In the genomic region with DNA sequence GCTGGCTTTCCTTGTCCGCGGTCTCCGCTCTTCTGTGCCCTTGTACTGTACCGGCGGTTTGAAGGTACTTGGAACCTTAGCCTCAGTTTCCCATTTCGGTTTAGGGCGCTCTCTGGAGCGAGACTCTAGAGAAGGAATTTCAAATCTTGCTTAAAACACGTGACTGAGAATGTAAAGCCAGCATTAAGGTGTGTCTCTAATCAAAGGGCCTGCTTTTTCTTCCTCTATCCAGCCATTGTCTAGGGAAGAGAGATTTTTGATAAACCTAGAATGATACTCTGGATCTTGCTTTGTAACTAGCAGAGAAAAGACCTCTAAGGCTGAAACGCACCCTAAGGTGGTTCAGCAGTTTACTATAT, we compare ENCODE assay signal across 8 cellular contexts. TPM values are rescaled to one million over a fixed set of nuclear protein-coding genes. Genes with fewer than 3 reads are reported as not detected.
A peak's percentile ranks its signal among the peaks of the same experiment; 100 is the strongest.
DNase-seq lines count a peak whose midpoint lies in the region; ATAC-seq and TF ChIP-seq lines count a peak whose summit lies in the region.

No MANE protein-coding gene starts in this region.

- peak overlapping the region; percentile 68 for H3K14ac ChIP-seq in trophoblast cell (ENCODE audit: low read length)

- H3K9me3 ChIP-seq in RWPE2 (ENCODE audit: severe bottlenecking), result no peaks in the 10 kb centered on the region
- H3K9me3 ChIP-seq in trophoblast cell (ENCODE audit: insufficient read depth, low read depth, low read length), result no peaks in the 10 kb centered on the region

- TF ChIP-seq CTCF in GM06990 (IDR thresholded peaks at IDR 0.05; ENCODE audit: insufficient read depth, low read length, poor library complexity, severe bottlenecking), result no peak
- no peak for TF ChIP-seq CTCF in RWPE2 (IDR thresholded peaks at IDR 0.05; ENCODE audit: poor library complexity, severe bottlenecking)
- TF ChIP-seq CTCF in fibroblast of mammary gland (conservative IDR thresholded peaks at IDR 0.05; ENCODE audit: control insufficient read depth, insufficient read depth, low read depth, low read length), result no peak

- H4K8ac ChIP-seq in trophoblast cell (ENCODE audit: low read depth, low read length), result peak overlapping the region; percentile 96

- H3K79me1 ChIP-seq in trophoblast cell (ENCODE audit: low read length), result peaks cover 11% of the 10 kb centered on the region

- H3K4me1 ChIP-seq in RWPE2 (ENCODE audit: insufficient read depth, poor library complexity, severe bottlenecking), result peaks cover 12% of the 10 kb centered on the region
- peaks cover 0 to 7% of the 10 kb centered on the region in 2 experiments for H3K4me1 ChIP-seq in trophoblast cell (ENCODE audit: control insufficient read depth in 1 of 2, insufficient read depth in 2 of 2, low read length in 2 of 2)

- H3K18ac ChIP-seq in trophoblast cell (ENCODE audit: low read length), result peak overlapping the region; percentile 94

- peak overlapping the region; percentile 94 for H4K91ac ChIP-seq in trophoblast cell (ENCODE audit: low read depth, low read length)

- H2BK12ac ChIP-seq in trophoblast cell (ENCODE audit: low read length), result no peak overlapping the region

- peak overlapping the region; percentile 48 for H2AFZ ChIP-seq in trophoblast cell (ENCODE audit: insufficient read depth, low read length, poor library complexity)

- DNase-seq in GM06990 (ENCODE audit: extremely low read depth, insufficient read length) (no peak), RWPE2 (ENCODE audit: low spot score) (no peak), fibroblast of mammary gland (ENCODE audit: low read depth) (no peak), trophoblast cell (peak in 1 of 2 donors; percentile 27), activated gamma-delta T cell treated with Interleukin-2 at 50 U/mL for 16 hours (no peak), SKM-1 (lab: John Stamatoyannopoulos, UW; ENCODE audit: unreplicated experiment) (no peak)

- ATAC-seq in RWPE2 (ENCODE audit: low read depth), result 0 out of 3 replicates have a peak, but pooled peaks have one; percentile 6
- ATAC-seq in GM21529 (IDR thresholded peaks at IDR 0.05; ENCODE audit: unreplicated experiment), result no peak
- ATAC-seq in HG03378 (IDR thresholded peaks at IDR 0.05; ENCODE audit: unreplicated experiment), result no peak

- no CpG with 5 or more reads among the region's 10 CpGs for WGBS in trophoblast cell (ENCODE audit: extremely low coverage, insufficient coverage, insufficient read length)

- H2AK5ac ChIP-seq in trophoblast cell (ENCODE audit: low read length), result peak overlapping the region; percentile 55

- no peaks in the 10 kb centered on the region for H3K27me3 ChIP-seq in GM06990 (replicated peaks; ENCODE audit: control insufficient read depth, insufficient read depth, low read length)
- no peaks in the 10 kb centered on the region for H3K27me3 ChIP-seq in RWPE2 (ENCODE audit: insufficient read depth, poor library complexity, severe bottlenecking)
- H3K27me3 ChIP-seq in trophoblast cell (ENCODE audit: insufficient read depth, low read length), result no peaks in the 10 kb centered on the region

- peak overlapping the region; percentile 79 for H2BK5ac ChIP-seq in trophoblast cell (ENCODE audit: low read depth, low read length, poor library complexity)

- H3K9ac ChIP-seq in trophoblast cell (ENCODE audit: low read length), result peak overlapping the region; percentile 75

- peak overlapping the region; percentile 96 for H3K4ac ChIP-seq in trophoblast cell (ENCODE audit: low read depth, low read length)

- H4K12ac ChIP-seq in trophoblast cell (ENCODE audit: low read depth, low read length), result peak overlapping the region; percentile 72

- H3K23ac ChIP-seq in trophoblast cell (ENCODE audit: low read length), result no peak overlapping the region

- peaks cover 10% of the 10 kb centered on the region for H3K79me2 ChIP-seq in trophoblast cell (ENCODE audit: control insufficient read depth, insufficient read depth, low read length, poor library complexity)

- peak overlapping the region; percentile 97 for H3K4me3 ChIP-seq in GM06990 (replicated peaks; ENCODE audit: low read depth, low read length)
- H3K4me3 ChIP-seq in RWPE2 (ENCODE audit: severe bottlenecking), result peak overlapping the region; percentile 98
- H3K4me3 ChIP-seq in fibroblast of mammary gland (ENCODE audit: control insufficient read depth, low read depth, low read length), result peak overlapping the region; percentile 90
- peak overlapping the region; percentile 95 for H3K4me3 ChIP-seq in trophoblast cell (ENCODE audit: low read depth, low read length)

- H3K27ac ChIP-seq in RWPE2 (ENCODE audit: poor library complexity, severe bottlenecking) (peak overlapping the region; percentile 61), trophoblast cell (ENCODE audit: low read depth, low read length) (no peak overlapping the region)

- no peak overlapping the region for H2BK120ac ChIP-seq in trophoblast cell (ENCODE audit: insufficient read depth, low read length, poor library complexity)

- H3K36me3 ChIP-seq in GM06990 (ENCODE audit: control insufficient read depth, insufficient read depth, low read length) (no peaks in the 10 kb centered on the region), RWPE2 (ENCODE audit: low read depth) (peaks cover 9% of the 10 kb centered on the region), trophoblast cell (ENCODE audit: control insufficient read depth in 1 of 2, insufficient read depth in 2 of 2, low read length in 2 of 2) (peaks cover 3 to 4% of the 10 kb centered on the region in 2 experiments)

- peak overlapping the region; percentile 77 for H3K4me2 ChIP-seq in trophoblast cell (ENCODE audit: low read length)

RNA-seq across cellular contexts. Expression of a gene that starts 0.7 kb away (rescaled TPM):
- 32.0 and 32.1 TPM in 2 replicates for polyA plus RNA-seq in trophoblast cell (2013)

RNA-seq across cellular contexts. Expression of a gene that starts 11.4 kb away (rescaled TPM):
- 42.7 and 44.8 TPM in 2 replicates for polyA plus RNA-seq in trophoblast cell (2013)
